In the genomic region with DNA sequence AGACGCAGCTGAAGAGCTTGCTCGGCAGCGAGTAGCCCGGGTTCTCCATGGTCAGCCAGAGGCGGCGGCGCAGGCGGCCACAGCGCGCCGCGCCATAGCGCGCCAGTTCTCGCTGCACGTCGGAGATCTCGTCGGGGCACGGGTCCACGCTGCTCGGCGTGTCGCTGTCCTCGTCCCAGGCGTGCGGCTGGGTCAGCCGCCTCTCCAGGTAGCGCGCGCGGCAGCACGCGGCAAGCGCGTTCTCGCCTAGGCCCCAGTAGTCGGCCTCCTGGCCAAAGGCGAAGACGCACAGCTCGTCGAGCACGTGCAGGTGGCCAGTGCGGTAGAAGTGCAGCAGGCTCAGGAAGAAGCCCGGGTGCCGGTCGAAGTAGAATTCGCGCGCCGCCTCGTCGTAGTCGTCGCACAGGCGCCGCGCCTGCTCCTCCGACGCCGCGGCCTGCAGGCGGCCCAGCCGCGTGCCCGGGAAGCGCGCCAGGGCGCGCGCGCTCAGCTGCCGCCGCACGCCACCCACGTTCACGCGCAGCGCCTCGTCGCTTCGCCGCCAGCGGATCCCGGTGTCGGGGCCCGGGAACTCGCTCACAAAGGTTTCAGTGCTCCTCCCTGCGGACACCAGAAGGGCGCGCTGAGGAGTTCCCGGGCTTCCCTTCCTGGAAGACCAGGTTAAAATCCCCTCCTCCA, we compare ENCODE assay signal across 10 cellular contexts. TPM values are rescaled to one million over a fixed set of nuclear protein-coding genes. Genes with fewer than 3 reads are reported as not detected.
DNase-seq lines count a peak whose midpoint lies in the region; ATAC-seq, FAIRE-seq and TF ChIP-seq lines count a peak whose summit lies in the region.
"Had no signal": no experiment of that assay in that cellular context is flagged by ENCODE, and none has a peak within 500 bp of the region (broad histone marks: within the 10 kb centered on the region; RNA-seq: fewer than 3 reads in every experiment).

No MANE protein-coding gene starts in this region.

- CTCF ChIA-PET in activated CD8-positive, alpha-beta T cell treated with anti-CD3 and anti-CD28 coated beads for 36 hours (lab: Charles Lee), result interaction anchor here (0.7 to 8.8 kb wide), 15 partner anchors 10 to 206 kb away, joined by 3 to 137 read pairs (median 16); no protein-coding TSS in a partner anchor

- H3K9me3 Mint-ChIP-seq in activated CD8-positive, alpha-beta T cell treated with anti-CD3 and anti-CD28 coated beads for 36 hours, result no peaks in the 10 kb centered on the region

- POLR2A ChIA-PET in activated CD8-positive, alpha-beta T cell treated with anti-CD3 and anti-CD28 coated beads for 36 hours (lab: Charles Lee), result interaction anchor here (1.1 to 1.5 kb wide), 3 partner anchors 12 to 54 kb away, joined by 3 to 4 read pairs (median 4); no protein-coding TSS in a partner anchor

- intact Hi-C loops in activated CD8-positive, alpha-beta T cell treated with anti-CD3 and anti-CD28 coated beads for 36 hours (cut with micrococcal nuclease), result loop anchor here (5.0 kb wide), 1 partner anchor 56 kb away; no protein-coding TSS in a partner anchor

- H3K4me1 ChIP-seq in parathyroid adenoma, result no peaks in the 10 kb centered on the region

- TF ChIP-seq CTCF in GM12873 (IDR thresholded peaks at IDR 0.05; ENCODE audit: insufficient read depth, low read depth, low read length, missing control alignments) (peak; percentile 3), fibroblast of the aortic adventitia (IDR thresholded peaks at IDR 0.05; ENCODE audit: insufficient read depth, low read length) (peak; percentile 20), parathyroid adenoma (IDR thresholded peaks at IDR 0.05) (no peak)
- no peak for TF ChIP-seq CTCF in activated CD8-positive, alpha-beta T cell treated with anti-CD3 and anti-CD28 coated beads for 36 hours (IDR thresholded peaks at IDR 0.05)

- H3K9ac ChIP-seq in parathyroid adenoma, result no peak overlapping the region

- H3K9me3 ChIP-seq in parathyroid adenoma (ENCODE audit: control insufficient read depth, low read length), result no peaks in the 10 kb centered on the region

- peak; percentile 18 for ATAC-seq in activated CD8-positive, alpha-beta T cell treated with anti-CD3 and anti-CD28 coated beads for 36 hours
- ATAC-seq in GM21528 (IDR thresholded peaks at IDR 0.05; ENCODE audit: low FRiP score, unreplicated experiment), result no peak

- H3K79me2 ChIP-seq in parathyroid adenoma, result no peaks in the 10 kb centered on the region

- peaks cover 7% of the 10 kb centered on the region for H3K27me3 ChIP-seq in parathyroid adenoma (ENCODE audit: control insufficient read depth, insufficient read depth, low read length)

- peak overlapping the region; percentile 22 for H3K4me3 ChIP-seq in fibroblast of the aortic adventitia (ENCODE audit: low read depth, low read length)
- H3K4me3 ChIP-seq in parathyroid adenoma (ENCODE audit: low read depth, low read length), result no peak overlapping the region

- TF ChIP-seq POLR2A in GM12892 (IDR thresholded peaks at IDR 0.05; ENCODE audit: low read depth, low read length), result no peak

- peaks cover 43% of the 10 kb centered on the region for H3K27me3 Mint-ChIP-seq in activated CD8-positive, alpha-beta T cell treated with anti-CD3 and anti-CD28 coated beads for 36 hours

- peak overlapping the region; percentile 1 for H3K4me3 Mint-ChIP-seq in activated CD8-positive, alpha-beta T cell treated with anti-CD3 and anti-CD28 coated beads for 36 hours

- H3K4me1 Mint-ChIP-seq in activated CD8-positive, alpha-beta T cell treated with anti-CD3 and anti-CD28 coated beads for 36 hours (ENCODE audit: low read depth), result peaks cover 16% of the 10 kb centered on the region

- DNase-seq in activated CD8-positive, alpha-beta T cell treated with anti-CD3 and anti-CD28 coated beads for 36 hours, result peak; percentile 26
- DNase-seq in fibroblast of the aortic adventitia (ENCODE audit: low read depth) (no peak), H4 (ENCODE audit: low spot score) (no peak), GM12892 (ENCODE audit: insufficient read length) (no peak), NCI-H2029 (lab: John Stamatoyannopoulos, UW) (no peak)
- DNase-seq: NCI-H1105 treated with DMSO at 0.1 percent for 48 hours had no signal

- no peak overlapping the region for H3K4me2 ChIP-seq in parathyroid adenoma (ENCODE audit: low read length)

- no peak for FAIRE-seq in GM12892 (lab: Jason Lieb, UNC)

- no peak overlapping the region for H3K27ac ChIP-seq in parathyroid adenoma

- no peaks in the 10 kb centered on the region for H3K36me3 ChIP-seq in parathyroid adenoma (ENCODE audit: control insufficient read depth, insufficient read depth, low read length)

- no peak overlapping the region for H3K27ac Mint-ChIP-seq in activated CD8-positive, alpha-beta T cell treated with anti-CD3 and anti-CD28 coated beads for 36 hours

- H2AFZ ChIP-seq in parathyroid adenoma, result peak overlapping the region; percentile 57

- no peaks in the 10 kb centered on the region for H3K36me3 Mint-ChIP-seq in activated CD8-positive, alpha-beta T cell treated with anti-CD3 and anti-CD28 coated beads for 36 hours (ENCODE audit: low read depth)

RNA-seq across cellular contexts. Expression of a gene that starts 2.7 kb away (rescaled TPM):
- under 1 TPM; 0.38 to 0.54 TPM for total RNA-seq in activated CD8-positive, alpha-beta T cell treated with anti-CD3 and anti-CD28 coated beads for 36 hours
- 0.18 TPM in 1 of 2 replicates, not detected in the other for total RNA-seq in fibroblast of the aortic adventitia (ENCODE audit: low replicate concordance)
- total RNA-seq in H4 (2014; rRNA removed; shearing (Covaris generic)), result not detected in 2 replicates
- 0.13 TPM for polyA plus RNA-seq in GM12892 (2012; ENCODE audit: missing spikeins)
- total RNA-seq: subcutaneous adipose tissue had no signal

RNA-seq across cellular contexts. Expression of a gene that starts 16.7 kb away (rescaled TPM):
- not detected for total RNA-seq in activated CD8-positive, alpha-beta T cell treated with anti-CD3 and anti-CD28 coated beads for 36 hours
- total RNA-seq in fibroblast of the aortic adventitia (ENCODE audit: low replicate concordance), result not detected in 2 replicates
- not detected in 2 replicates for total RNA-seq in H4 (2014; rRNA removed; shearing (Covaris generic))
- polyA plus RNA-seq in GM12892 (2012; ENCODE audit: missing spikeins), result not detected
- total RNA-seq: subcutaneous adipose tissue had no signal

RNA-seq across cellular contexts. Expression of a gene that starts 26.0 kb away (rescaled TPM):
- total RNA-seq in activated CD8-positive, alpha-beta T cell treated with anti-CD3 and anti-CD28 coated beads for 36 hours, result not detected
- not detected in 2 replicates for total RNA-seq in fibroblast of the aortic adventitia (ENCODE audit: low replicate concordance)
- total RNA-seq in H4 (2014; rRNA removed; shearing (Covaris generic)), result not detected in 2 replicates
- polyA plus RNA-seq in GM12892 (2012; ENCODE audit: missing spikeins), result not detected
- total RNA-seq: subcutaneous adipose tissue had no signal

Comparison
In these comparisons a context has a peak if more than half of its experiments do, and no peak if none do; other contexts are left out.
1. CTCF ChIP-seq: peak in GM12873 (single experiment) and fibroblast of the aortic adventitia (single experiment); none in activated CD8-positive, alpha-beta T cell treated with anti-CD3 and anti-CD28 coated beads for 36 hours (single experiment) and parathyroid adenoma (single experiment).